16 cellular contexts compared by ENCODE assay signal in genomic region chr1:14403961-14404645, GRCh38.
DNase-seq lines count a peak whose midpoint lies in the region; ATAC-seq, FAIRE-seq and TF ChIP-seq lines count a peak whose summit lies in the region.
"Had no signal": no experiment of that assay in that cellular context is flagged by ENCODE, and none has a peak within 500 bp of the region (broad histone marks: within the 10 kb centered on the region; RNA-seq: fewer than 3 reads in every experiment).

No MANE protein-coding gene starts in this region.

- peaks cover 3 to 16% (median 14%) of the 10 kb centered on the region in 4 experiments; a peak in 6 of 7 replicates for H3K4me1 ChIP-seq in H1 (replicated peaks in 1 of 4; ENCODE audit: control insufficient read depth in 3 of 4, insufficient read depth in 4 of 4, low read length in 3 of 4)
- no peaks in the 10 kb centered on the region for H3K4me1 ChIP-seq in SJCRH30
- no peaks in the 10 kb centered on the region for H3K4me1 ChIP-seq in heart left ventricle

- WGBS in H1 (ENCODE audit: extremely low coverage in 1 of 2, insufficient coverage in 1 of 2, insufficient read length in 1 of 2, insufficient replicate concordance in 2 of 2, low coverage in 1 of 2, low lambda C conversion rate in 2 of 2, missing lambda C conversion rate in 1 of 2), 2 experiments, result 76% methylated on average over 13 of the region's 13 CpGs; no CpG with 5 or more reads in 1 of the 2 experiments
- 84 to 86% (median 85%) methylated on average over 13 of the region's 13 CpGs for WGBS in heart left ventricle, 4 donors

- FAIRE-seq in H1 (lab: Jason Lieb, UNC), result peak; percentile 84
- FAIRE-seq: RCC 7860 had no signal

- peak overlapping the region; percentile 20 to 43; a peak in 3 of 4 replicates for H3K4me2 ChIP-seq in H1 (ENCODE audit: insufficient read depth in 1 of 2, low read depth in 2 of 2, low read length in 2 of 2)

- H3K27me3 ChIP-seq in H1 (replicated peaks in 1 of 4; ENCODE audit: control insufficient read depth in 3 of 4, extremely low read depth in 1 of 4, insufficient read depth in 3 of 4, low read length in 3 of 4) (no peaks in the 10 kb centered on the region), SJCRH30 (no peaks in the 10 kb centered on the region; the same call in 1 of the 2 replicates), heart left ventricle (peaks cover 0 to 10% (median 0%) of the 10 kb centered on the region in 9 donors)

- POLR2A ChIA-PET in H1 (lab: Charles Lee; ENCODE audit: partially characterized antibody), result no interaction called here

- TF ChIP-seq RAD21 in H1 (IDR thresholded peaks at IDR 0.05 in 1 of 2, conservative IDR thresholded peaks at IDR 0.05 in 1 of 2; ENCODE audit: low read depth in 2 of 2, low read length in 2 of 2), result no peak

- H2BK12ac ChIP-seq in H1 (ENCODE audit: low read depth, low read length), result peak overlapping the region; percentile 70; the same call in 1 of the 2 replicates

- H2BK20ac ChIP-seq in H1 (ENCODE audit: low read length), result peak overlapping the region; percentile 74; the same call in 1 of the 2 replicates

- no peak overlapping the region for H3K9ac ChIP-seq in H1 (replicated peaks in 1 of 4; ENCODE audit: extremely low read depth in 1 of 4, low read depth in 3 of 4, low read length in 3 of 4)

- H2BK5ac ChIP-seq in H1 (ENCODE audit: low read depth, low read length), result peak overlapping the region; percentile 53

- intact Hi-C loops in left colon (cut with DNase I, micrococcal nuclease), result no loop called here
- intact Hi-C loops in heart left ventricle (cut with DNase I), result no loop called here

- H3K9me3 ChIP-seq in H1 (ENCODE audit: insufficient read depth in 2 of 2, low read depth in 1 of 2, low read length in 1 of 2) (no peaks in the 10 kb centered on the region), SJCRH30 (replicated peaks) (no peaks in the 10 kb centered on the region), heart left ventricle (no peaks in the 10 kb centered on the region)

- H4K5ac ChIP-seq in H1 (ENCODE audit: insufficient read length, low read depth, low read length), result no peak overlapping the region

- H3K56ac ChIP-seq in H1 (replicated peaks; ENCODE audit: insufficient read length, low read depth, low read length), result no peak overlapping the region

- H3K4ac ChIP-seq in H1 (replicated peaks; ENCODE audit: insufficient read length, low read depth, low read length), result no peak overlapping the region

- H4K8ac ChIP-seq in H1 (ENCODE audit: extremely low read depth, insufficient read depth, low read length), result no peak overlapping the region

- H3K4me3 ChIP-seq in H1 (ENCODE audit: extremely low read depth in 1 of 4, insufficient read depth in 2 of 4, low read depth in 3 of 4, low read length in 4 of 4), result no peak overlapping the region
- H3K4me3 ChIP-seq in SJCRH30, result no peak overlapping the region
- no peak overlapping the region for H3K4me3 ChIP-seq in heart left ventricle

- TF ChIP-seq POLR2A in H1 (IDR thresholded peaks at IDR 0.05; ENCODE audit: control extremely low read depth in 1 of 2, low read depth in 2 of 2, low read length in 2 of 2), result no peak
- TF ChIP-seq POLR2A in heart left ventricle (IDR thresholded peaks at IDR 0.05), result no peak

- H3K27ac ChIP-seq in H1 (ENCODE audit: low read depth, low read length) (peak overlapping the region; percentile 32; the same call in 1 of the 2 replicates), SJCRH30 (no peak overlapping the region), heart left ventricle (no peak overlapping the region)

- no peak overlapping the region for H2BK120ac ChIP-seq in H1 (replicated peaks; ENCODE audit: low read depth, low read length)

- no peak overlapping the region for H4K91ac ChIP-seq in H1 (replicated peaks; ENCODE audit: insufficient read length, low read length)

- H3K23me2 ChIP-seq in H1 (ENCODE audit: low read depth, low read length), result no peaks in the 10 kb centered on the region

- H3K18ac ChIP-seq in H1 (ENCODE audit: extremely low read depth, low read length), result no peak overlapping the region; the same call in 1 of the 2 replicates

- H3K36me3 ChIP-seq in H1 (ENCODE audit: control insufficient read depth in 2 of 4, insufficient read depth in 4 of 4, low read length in 3 of 4) (no peaks in the 10 kb centered on the region; a peak in 1 of 8 replicates), SJCRH30 (no peaks in the 10 kb centered on the region), heart left ventricle (no peaks in the 10 kb centered on the region)

- no peaks in the 10 kb centered on the region for H3K79me2 ChIP-seq in H1 (ENCODE audit: control insufficient read depth in 1 of 2, insufficient read depth in 2 of 2, low read length in 2 of 2)

- TF ChIP-seq EP300 in H1 (IDR thresholded peaks at IDR 0.05; ENCODE audit: borderline replicate concordance in 1 of 2, low read depth in 2 of 2, low read length in 2 of 2), result no peak

- no peaks in the 10 kb centered on the region for H3K79me1 ChIP-seq in H1 (ENCODE audit: low read depth, low read length)

- TF ChIP-seq CTCF in H1 (IDR thresholded peaks at IDR 0.05; ENCODE audit: control extremely low read depth in 1 of 3, insufficient read depth in 1 of 3, low read depth in 1 of 3, low read length in 3 of 3), result no peak
- TF ChIP-seq CTCF in heart left ventricle (IDR thresholded peaks at IDR 0.05), result no peak

- H4K20me1 ChIP-seq in H1 (replicated peaks in 1 of 2; ENCODE audit: control insufficient read depth in 1 of 2, insufficient read depth in 2 of 2, low read length in 2 of 2), result no peaks in the 10 kb centered on the region

- no peak overlapping the region for H3K14ac ChIP-seq in H1 (ENCODE audit: insufficient read length)

- no peak overlapping the region for H2BK15ac ChIP-seq in H1 (ENCODE audit: low read length)

- CTCF ChIA-PET in H1 (lab: Charles Lee; ENCODE audit: partially characterized antibody), result no interaction called here

- no peak overlapping the region for H2AK5ac ChIP-seq in H1 (ENCODE audit: low read depth, low read length)

- H3K23ac ChIP-seq in H1 (ENCODE audit: insufficient read length), result no peak overlapping the region

- ATAC-seq in left colon, result peak; percentile 100
- ATAC-seq in HG02870 (IDR thresholded peaks at IDR 0.05; ENCODE audit: unreplicated experiment), result no peak
- no peak for ATAC-seq in heart left ventricle
- no peak for ATAC-seq in GM21619 (IDR thresholded peaks at IDR 0.05; ENCODE audit: unreplicated experiment)

- DNase-seq in NCI-H526 (lab: John Stamatoyannopoulos, UW) (peak; percentile 78 to 84), H1 (ENCODE audit: low read depth in 1 of 2, low spot score in 2 of 2) (no peak), left colon (peak; percentile 38 to 68), SJCRH30 (no peak), heart left ventricle (no peak)
- DNase-seq: COR-L47, HCEC 1CT, KBM-7, MV-4-11, NCI-H1417, NCI-H2029 treated with DMSO at 0.1 percent for 48 hours, NCI-H524, SHP77 treated with DMSO at 0.1 percent for 48 hours had no signal

- H2AFZ ChIP-seq in H1 (ENCODE audit: low read length), result 0 out of 2 replicates have a peak overlapping the region, but pooled peaks have one; percentile 5

TF ChIP-seq in H1, 55 proteins besides CTCF, POLR2A, EP300 and RAD21:
- no peak for TF ChIP-seq BACH1 (IDR thresholded peaks at IDR 0.05; ENCODE audit: low read length)

Comparison
In these comparisons a context has a peak if more than half of its experiments do, and no peak if none do; other contexts are left out.
1. DNase-seq: peak in NCI-H526 (2 of 2) and left colon (2 of 2); none in H1 (0 of 2), SJCRH30 (0 of 2) and heart left ventricle (0 of 5).